Comparison of ENCODE assay signal across 1 cellular context in genomic region chr10:124381011-124381591, GRCh38.
TF ChIP-seq lines count a peak whose summit lies in the region.

No MANE protein-coding gene starts in this region.

TF ChIP-seq in endothelial cell of umbilical vein, 7 proteins besides CTCF, POLR2A, EP300 and RAD21:
- TF ChIP-seq MYC (IDR thresholded peaks at IDR 0.05; ENCODE audit: low read depth, low read length): no peak
- TF ChIP-seq FOS (IDR thresholded peaks at IDR 0.05; ENCODE audit: borderline replicate concordance, insufficient read depth, low read length): no peak
- no peak for TF ChIP-seq POLR2AphosphoS5 (IDR thresholded peaks at IDR 0.05; ENCODE audit: insufficient read depth, low read depth, low read length)
- TF ChIP-seq GATA2 (IDR thresholded peaks at IDR 0.05; ENCODE audit: insufficient read depth, insufficient read length, low read depth, low read length): no peak
- no peak for TF ChIP-seq EZH2 (IDR thresholded peaks at IDR 0.05; ENCODE audit: borderline replicate concordance, low read depth, low read length, severe bottlenecking)
- TF ChIP-seq MAX (IDR thresholded peaks at IDR 0.05; ENCODE audit: insufficient read depth, insufficient read length): no peak
- no peak for TF ChIP-seq JUN (IDR thresholded peaks at IDR 0.05; ENCODE audit: borderline replicate concordance, insufficient read depth, insufficient read length, low read depth)
